ENCODE assay signal across 12 cellular contexts in the genomic region with DNA sequence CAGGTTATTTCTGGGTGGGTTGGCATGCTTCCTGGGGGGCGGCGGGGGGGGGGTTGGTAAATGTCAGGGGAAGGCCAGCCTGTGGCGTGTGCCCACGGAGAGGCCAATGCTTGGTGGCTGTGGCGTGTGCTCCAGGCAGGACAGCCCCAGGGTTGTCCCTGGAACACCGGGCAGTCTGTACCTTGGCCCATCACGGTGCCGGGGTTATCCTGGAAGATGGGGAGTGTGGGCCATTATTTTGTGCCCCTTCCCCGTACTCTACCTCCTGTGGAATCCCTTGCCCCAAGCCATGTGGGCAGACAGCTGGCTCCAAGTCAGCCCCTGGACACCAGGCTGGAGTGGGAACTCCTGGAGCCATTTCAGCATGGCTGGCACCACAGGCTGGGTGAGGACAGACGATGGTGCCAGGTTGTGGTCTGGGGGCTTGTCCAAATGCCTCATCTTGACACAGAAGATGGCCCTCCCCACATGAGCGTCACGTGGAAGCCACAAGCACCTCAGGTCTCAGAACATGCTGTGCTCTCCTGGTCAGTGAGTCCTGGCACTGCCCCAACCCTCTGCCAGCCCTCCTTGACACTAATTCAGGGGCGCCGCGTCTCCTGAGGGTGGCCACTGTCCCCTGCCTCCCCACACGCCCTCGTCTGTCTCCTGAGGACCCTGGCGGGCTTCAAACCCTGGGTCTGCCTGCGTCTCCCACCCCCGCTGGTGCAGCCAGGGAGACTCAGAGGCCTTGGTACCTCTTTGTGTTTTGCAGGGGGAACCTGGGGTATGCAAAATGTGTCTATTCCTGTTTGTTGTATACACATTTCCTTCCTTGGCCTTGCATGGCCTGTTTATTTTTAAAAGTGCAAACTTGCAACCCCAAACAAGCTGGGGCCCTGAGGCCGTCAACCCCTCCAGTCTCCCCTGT. TPM values are rescaled to one million over a fixed set of nuclear protein-coding genes. Genes with fewer than 3 reads are reported as not detected.
DNase-seq lines count a peak whose midpoint lies in the region; ATAC-seq, FAIRE-seq and TF ChIP-seq lines count a peak whose summit lies in the region.
"Had no signal": no experiment of that assay in that cellular context is flagged by ENCODE, and none has a peak within 500 bp of the region (broad histone marks: within the 10 kb centered on the region; RNA-seq: fewer than 3 reads in every experiment).

No MANE protein-coding gene starts in this region.

- H3K9me3 ChIP-seq in A549 = no peaks in the 10 kb centered on the region

- peaks cover 29% of the 10 kb centered on the region for H3K4me1 Mint-ChIP-seq in brain
- peaks cover 3% of the 10 kb centered on the region for H3K4me1 Mint-ChIP-seq in neural crest cell

- FAIRE-seq in A549 (lab: Jason Lieb, UNC) = no peak

- ATAC-seq in A549 (no peak), HG03439 (IDR thresholded peaks at IDR 0.05; ENCODE audit: unreplicated experiment) (no peak), GM19395 (IDR thresholded peaks at IDR 0.05; ENCODE audit: unreplicated experiment) (no peak)
- ATAC-seq: activated CD4-positive, alpha-beta T cell treated with anti-CD3 and anti-CD28 coated beads for 36 hours had no signal

- POLR2A ChIA-PET in A549 (lab: Yijun Ruan, JAX) = interaction anchor here (1.2 kb wide), 1 partner anchor 27 kb away, joined by 3 read pairs; no protein-coding TSS in a partner anchor

- no peaks in the 10 kb centered on the region for H3K9me3 Mint-ChIP-seq in brain
- H3K9me3 Mint-ChIP-seq in neural crest cell = no peaks in the 10 kb centered on the region

- DNase-seq in A549 (ENCODE audit: low read depth in 1 of 2, low spot score in 1 of 2) (no peak), GM06990 (ENCODE audit: extremely low read depth, insufficient read length) (peak; percentile 40), neural crest cell (ENCODE audit: low read depth, low spot score) (no peak), NCI-H2196 treated with DMSO at 0.1 percent for 48 hours (lab: John Stamatoyannopoulos, UW; ENCODE audit: unreplicated experiment) (no peak), NCI-H146 (lab: John Stamatoyannopoulos, UW) (no peak)
- DNase-seq: KG1, NCI-H187 treated with DMSO at 0.1 percent for 48 hours had no signal

- peaks cover 67% of the 10 kb centered on the region for H3K4me1 ChIP-seq in A549

- peak overlapping the region in 1 of 5 experiments; percentile 34 for H3K27ac Mint-ChIP-seq in brain
- H3K27ac Mint-ChIP-seq in neural crest cell (ENCODE audit: unreplicated experiment) = no peak overlapping the region
- H3K27ac Mint-ChIP-seq: activated CD4-positive, alpha-beta T cell treated with anti-CD3 and anti-CD28 coated beads for 36 hours had no signal

- H3K36me3 Mint-ChIP-seq in brain = peaks cover 4% of the 10 kb centered on the region
- no peaks in the 10 kb centered on the region for H3K36me3 Mint-ChIP-seq in neural crest cell (ENCODE audit: low read depth)

- 84% methylated on average over 19 of the region's 21 CpGs for WGBS in A549 (ENCODE audit: missing lambda C conversion rate)

- no peak for TF ChIP-seq EP300 in A549 (IDR thresholded peaks at IDR 0.05)

- H3K4me3 ChIP-seq in A549 (no peak overlapping the region), GM06990 (replicated peaks; ENCODE audit: low read depth, low read length) (no peak overlapping the region)
- H3K4me3 ChIP-seq: SK-N-MC had no signal

- CTCF ChIA-PET in A549 (lab: Yijun Ruan, JAX) = interaction anchor here (0.8 to 17.6 kb wide), 5 partner anchors 9 to 94 kb away, joined by 3 to 289 read pairs (median 50); a partner anchor contains a TSS

- TF ChIP-seq CTCF in A549 (IDR thresholded peaks at IDR 0.05) (no peak), GM06990 (IDR thresholded peaks at IDR 0.05; ENCODE audit: insufficient read depth, low read length, poor library complexity, severe bottlenecking) (no peak), brain (conservative IDR thresholded peaks at IDR 0.05) (no peak), neural crest cell (conservative IDR thresholded peaks at IDR 0.05) (no peak)

- H3K4me3 Mint-ChIP-seq in brain (peak overlapping the region in 3 of 5 experiments; percentile 36 to 39 (median 37)), neural crest cell (peak overlapping the region; percentile 23)
- H3K4me3 Mint-ChIP-seq: activated CD4-positive, alpha-beta T cell treated with anti-CD3 and anti-CD28 coated beads for 36 hours had no signal

- peaks cover 2% of the 10 kb centered on the region for H3K36me3 ChIP-seq in GM06990 (ENCODE audit: control insufficient read depth, insufficient read depth, low read length)

- no peak for TF ChIP-seq RAD21 in A549 (conservative IDR thresholded peaks at IDR 0.05 in 1 of 2, IDR thresholded peaks at IDR 0.05 in 1 of 2)

- H3K27me3 ChIP-seq in GM06990 (replicated peaks; ENCODE audit: control insufficient read depth, insufficient read depth, low read length) = no peaks in the 10 kb centered on the region

- peak overlapping the region; percentile 96 for H3K4me2 ChIP-seq in A549

- no peak for TF ChIP-seq POLR2A in A549 (IDR thresholded peaks at IDR 0.05; ENCODE audit: low read length)

- H3K27me3 Mint-ChIP-seq in brain = peaks cover 11% of the 10 kb centered on the region
- peaks cover 14% of the 10 kb centered on the region for H3K27me3 Mint-ChIP-seq in neural crest cell (ENCODE audit: low read depth)
- H3K27me3 Mint-ChIP-seq: activated CD4-positive, alpha-beta T cell treated with anti-CD3 and anti-CD28 coated beads for 36 hours had no signal

- peak overlapping the region; percentile 95 to 99 for H3K27ac ChIP-seq in A549
- H3K27ac ChIP-seq: SK-N-MC had no signal

TF ChIP-seq in A549, 52 proteins besides CTCF, POLR2A, EP300 and RAD21:
- TF ChIP-seq JUN (IDR thresholded peaks at IDR 0.05) = no peak
- no peak for TF ChIP-seq TP53 (CRISPR knock-in tag; IDR thresholded peaks at IDR 0.05)
- TF ChIP-seq RFX5 (IDR thresholded peaks at IDR 0.05) = no peak
- TF ChIP-seq RNF2 (IDR thresholded peaks at IDR 0.05; ENCODE audit: borderline replicate concordance, low read depth) = no peak
- TF ChIP-seq SREBF2 (IDR thresholded peaks at IDR 0.05) = no peak
- no peak for TF ChIP-seq ESRRA (IDR thresholded peaks at IDR 0.05; ENCODE audit: borderline replicate concordance, low read length)
- TF ChIP-seq KDM1A (IDR thresholded peaks at IDR 0.05; ENCODE audit: low read depth) = no peak
- TF ChIP-seq, protein P1, sequence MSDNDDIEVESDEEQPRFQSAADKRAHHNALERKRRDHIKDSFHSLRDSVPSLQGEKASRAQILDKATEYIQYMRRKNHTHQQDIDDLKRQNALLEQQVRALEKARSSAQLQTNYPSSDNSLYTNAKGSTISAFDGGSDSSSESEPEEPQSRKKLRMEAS (IDR thresholded peaks at IDR 0.05) = no peak
- TF ChIP-seq RCOR1 (IDR thresholded peaks at IDR 0.05; ENCODE audit: low read depth, low read length) = no peak
- no peak for TF ChIP-seq RARB (CRISPR knock-in tag; IDR thresholded peaks at IDR 0.05)
- TF ChIP-seq JUNB (IDR thresholded peaks at IDR 0.05) = no peak
- TF ChIP-seq CHD4 (IDR thresholded peaks at IDR 0.05; ENCODE audit: borderline replicate concordance) = no peak
- no peak for TF ChIP-seq FOXS1 (CRISPR knock-in tag; IDR thresholded peaks at IDR 0.05)
- no peak for TF ChIP-seq CBX2 (IDR thresholded peaks at IDR 0.05; ENCODE audit: borderline replicate concordance, low read depth)
- no peak for TF ChIP-seq GATA3 (IDR thresholded peaks at IDR 0.05; ENCODE audit: borderline replicate concordance)
- no peak for TF ChIP-seq HOXA7 (CRISPR knock-in tag; IDR thresholded peaks at IDR 0.05)
- TF ChIP-seq MYC (IDR thresholded peaks at IDR 0.05; ENCODE audit: borderline replicate concordance, low read length) = no peak
- TF ChIP-seq NR3C1 (IDR thresholded peaks at IDR 0.05) = no peak

RNA-seq across cellular contexts. Expression of a gene that starts 4.3 kb away (rescaled TPM):
- 28.6 and 40.0 TPM in 2 replicates for polyA plus RNA-seq in A549 (2011; rRNA removed)
- polyA plus RNA-seq in A549 (2012; cell fraction: cytosol; rRNA removed) = 53.6 and 113 TPM in 2 replicates
- polyA plus RNA-seq in A549 (2012; cell fraction: nucleus; rRNA removed) = 108 and 156 TPM in 2 replicates
- 77.9 to 97.7 TPM (median 90.9 TPM) in 3 replicates for polyA plus RNA-seq in A549 (2017; fragmentation: RNase III; extraction: RNeasy Plus Mini Kit Qiagen cat#74134 plus additional on column Dnase treatment)
- 31.5 TPM in 2 replicates for polyA minus RNA-seq in A549 (2011; rRNA and poly(A)+ RNA removed)
- polyA plus RNA-seq in brain (ENCODE audit: insufficient read depth, low read depth, low replicate concordance) = 8.7 TPM
- 1.5 and 8.6 TPM in 2 replicates for total RNA-seq in neural crest cell

RNA-seq across cellular contexts. Expression of a gene that starts 20.5 kb away (rescaled TPM):
- polyA plus RNA-seq in A549 (2011; rRNA removed) (16.6 and 18.5 TPM in 2 replicates), A549 (2017; fragmentation: RNase III; extraction: RNeasy Plus Mini Kit Qiagen cat#74134 plus additional on column Dnase treatment) (18.2 to 22.1 TPM (median 18.9 TPM) in 3 replicates), brain (ENCODE audit: insufficient read depth, low read depth, low replicate concordance) (15.6 TPM)
- polyA plus RNA-seq in A549 (2012; cell fraction: cytosol; rRNA removed) = 24.3 and 29.0 TPM in 2 replicates
- polyA plus RNA-seq in A549 (2012; cell fraction: nucleus; rRNA removed) = 200 and 241 TPM in 2 replicates
- 22.3 and 26.3 TPM in 2 replicates for polyA minus RNA-seq in A549 (2011; rRNA and poly(A)+ RNA removed)
- 47.5 and 50.3 TPM in 2 replicates for total RNA-seq in neural crest cell

RNA-seq across cellular contexts. Expression of a gene that starts 40.4 kb away (rescaled TPM):
- polyA plus RNA-seq in A549 (2011; rRNA removed) = 130 and 139 TPM in 2 replicates
- polyA plus RNA-seq in A549 (2012; cell fraction: cytosol; rRNA removed) = 182 and 192 TPM in 2 replicates
- 734 and 786 TPM in 2 replicates for polyA plus RNA-seq in A549 (2012; cell fraction: nucleus; rRNA removed)
- polyA plus RNA-seq in A549 (2017; fragmentation: RNase III; extraction: RNeasy Plus Mini Kit Qiagen cat#74134 plus additional on column Dnase treatment) = 151 to 173 TPM (median 163 TPM) in 3 replicates
- polyA minus RNA-seq in A549 (2011; rRNA and poly(A)+ RNA removed) = 105 and 128 TPM in 2 replicates
- polyA plus RNA-seq in brain (ENCODE audit: insufficient read depth, low read depth, low replicate concordance) = 62.3 TPM
- 163 and 165 TPM in 2 replicates for total RNA-seq in neural crest cell
